Comparison of ENCODE assay signal across 12 cellular contexts in the genomic region with DNA sequence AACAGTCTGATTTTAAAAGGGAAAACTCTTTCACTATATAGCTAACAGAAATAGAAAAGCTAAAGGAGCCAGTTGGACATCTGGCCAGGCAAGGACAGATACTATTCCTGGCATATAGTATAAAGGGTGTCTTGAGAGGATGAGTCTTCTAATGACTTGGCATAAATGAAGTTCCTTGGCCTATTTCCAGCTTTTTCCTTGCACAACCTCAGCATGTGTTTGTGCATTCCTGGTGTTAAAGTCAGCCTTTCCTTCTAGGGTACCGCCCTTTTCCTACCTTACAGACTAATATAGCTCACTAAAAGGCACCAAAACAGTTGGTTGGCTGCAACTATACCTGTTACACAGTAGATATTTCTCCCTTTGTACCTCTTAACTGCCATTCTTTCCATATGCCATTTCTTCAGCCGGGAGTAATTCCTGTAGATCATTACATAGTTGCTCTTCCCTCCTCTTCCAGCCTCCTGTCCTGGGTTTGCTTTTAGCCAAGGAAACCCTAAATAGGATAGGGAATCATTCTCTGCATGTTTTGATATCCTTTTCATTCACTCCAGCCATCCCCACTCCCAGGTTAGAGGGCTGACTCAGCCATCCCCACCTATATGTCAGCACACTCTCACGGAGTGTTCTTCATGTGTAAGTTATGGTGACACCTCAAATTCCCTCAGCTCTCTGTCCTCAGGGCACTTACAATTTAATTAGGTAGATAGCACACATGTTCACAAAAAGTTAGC.
DNase-seq lines count a peak whose midpoint lies in the region; ATAC-seq and TF ChIP-seq lines count a peak whose summit lies in the region.
"Had no signal": no experiment of that assay in that cellular context is flagged by ENCODE, and none has a peak within 500 bp of the region (broad histone marks: within the 10 kb centered on the region; RNA-seq: fewer than 3 reads in every experiment).

No MANE protein-coding gene starts in this region.

- no peaks in the 10 kb centered on the region for H3K79me2 ChIP-seq in ACC112 (ENCODE audit: control insufficient read depth, insufficient read depth, low read length, unreplicated experiment)

- no peaks in the 10 kb centered on the region for H3K27me3 ChIP-seq in ACC112 (ENCODE audit: insufficient read depth, low read length)
- no peaks in the 10 kb centered on the region for H3K27me3 ChIP-seq in left lung
- H3K27me3 ChIP-seq: cardiac muscle cell had no signal

- H3K36me3 ChIP-seq in ACC112 (ENCODE audit: insufficient read depth, low read length) (no peaks in the 10 kb centered on the region), left lung (no peaks in the 10 kb centered on the region)
- H3K36me3 ChIP-seq: cardiac muscle cell had no signal

- peaks cover 33% of the 10 kb centered on the region for H3K4me1 ChIP-seq in ACC112 (ENCODE audit: control insufficient read depth, insufficient read depth, low read length, unreplicated experiment)
- H3K4me1 ChIP-seq in left lung: peaks cover 0 to 9% of the 10 kb centered on the region in 2 donors

- H3K4me3 ChIP-seq in ACC112 (ENCODE audit: low read depth, low read length) (peak overlapping the region; percentile 34; the same call in 1 of the 2 replicates), left lung (no peak overlapping the region)
- H3K4me3 ChIP-seq: cardiac muscle cell had no signal

- peak; percentile 71 for ATAC-seq in left lung
- ATAC-seq in HG02981 (IDR thresholded peaks at IDR 0.05; ENCODE audit: unreplicated experiment): no peak
- ATAC-seq: activated CD8-positive, alpha-beta T cell treated with anti-CD3 and anti-CD28 coated beads for 36 hours had no signal

- no peak for TF ChIP-seq CTCF in left lung (IDR thresholded peaks at IDR 0.05)

- intact Hi-C loops in left lung (cut with DNase I): no loop called here

- no peaks in the 10 kb centered on the region for H3K9me3 ChIP-seq in left lung

- no peak overlapping the region for H2AFZ ChIP-seq in ACC112 (ENCODE audit: low read length, unreplicated experiment)

- H3K27ac ChIP-seq in ACC112 (ENCODE audit: low read depth, low read length): peak overlapping the region; percentile 91
- H3K27ac ChIP-seq in left lung: no peak overlapping the region
- H3K27ac ChIP-seq: cardiac muscle cell had no signal

- DNase-seq in HuH-7 (ENCODE audit: low spot score) (peak; percentile 5), brain pericyte (ENCODE audit: low read depth, low spot score) (peak; percentile 55), left lung (no peak), islet precursor cell (no peak), NCI-H128 (lab: John Stamatoyannopoulos, UW; ENCODE audit: unreplicated experiment) (no peak), NCI-H1694 (lab: John Stamatoyannopoulos, UW) (no peak)
- DNase-seq: activated CD8-positive, alpha-beta T cell treated with anti-CD3 and anti-CD28 coated beads for 36 hours; NCI-H510A; stimulated activated CD4-positive, alpha-beta T cell treated with anti-CD3 and anti-CD28 coated beads, Interleukin-12 subunit alpha, Interleukin-12 subunit beta, amount 100 ng/mL, for 4 hours had no signal

Comparison
In these comparisons a context has a peak if more than half of its experiments do, and no peak if none do; other contexts are left out.
1. DNase-seq: peak in HuH-7 (single experiment) and brain pericyte (single experiment); none in left lung (0 of 2), islet precursor cell (single experiment), NCI-H128 (single experiment) and NCI-H1694 (single experiment).